In genomic region chr4:39697740-39698423, GRCh38 we compare ENCODE assay signal across 8 cellular contexts. TPM values are rescaled to one million over a fixed set of nuclear protein-coding genes. Genes with fewer than 3 reads are reported as not detected.
A peak's percentile ranks its signal among the peaks of the same experiment; 100 is the strongest.
DNase-seq lines count a peak whose midpoint lies in the region; ATAC-seq and TF ChIP-seq lines count a peak whose summit lies in the region.

TSS of gene UBE2K (plus strand) at chr4:39698136. CDS start at chr4:39698328, 192 bp downstream.

- no peaks in the 10 kb centered on the region for H3K27me3 ChIP-seq in HUES64 (ENCODE audit: insufficient read depth, low read length)
- H3K27me3 ChIP-seq in OCI-LY3 (ENCODE audit: low read depth, low read length): no peaks in the 10 kb centered on the region

- DNase-seq in Caki2 (ENCODE audit: low read depth) (peak; percentile 86), activated T-cell treated with anti-CD3 and anti-CD28 coated beads for 4 hours (peak; percentile 80), epithelial cell of prostate (ENCODE audit: low read depth, low spot score) (no peak), mucosa of gallbladder (ENCODE audit: low spot score) (peak; percentile 89)
- DNase-seq in stimulated activated CD8-positive, alpha-beta memory T cell treated with anti-CD3 and anti-CD28 coated beads, Interleukin-4, amount 100 ng/mL, for 4 hours (ENCODE audit: low read depth in 2 of 2, low spot score in 1 of 2): peak; percentile 77 to 81

- H3K4me3 ChIP-seq in HUES64 (ENCODE audit: low read length) (peak within 1 kb of the TSS; percentile 93), OCI-LY3 (ENCODE audit: low read length) (peak within 1 kb of the TSS; percentile 85)

- H3K79me2 ChIP-seq in OCI-LY3 (ENCODE audit: low read length): peaks cover 59% of the 10 kb centered on the region

- H4K20me1 ChIP-seq in OCI-LY3 (ENCODE audit: insufficient read depth, low read length): peaks cover 21% of the 10 kb centered on the region

- H3K27ac ChIP-seq in HUES64 (ENCODE audit: low read depth, low read length) (peak within 1 kb of the TSS; percentile 96), OCI-LY3 (ENCODE audit: low read length) (peak within 1 kb of the TSS; percentile 83), epithelial cell of prostate (peak within 1 kb of the TSS; percentile 89)

- in situ Hi-C loops in Caki2 (cut with HindIII; ENCODE audit: low pct_unique_long_range_greater_than_20kb, low sequenced_read_pairs): no loop called here

- TF ChIP-seq CTCF in OCI-LY3 (IDR thresholded peaks at IDR 0.05; ENCODE audit: low read depth, low read length): no peak

- H3K9ac ChIP-seq in HUES64 (ENCODE audit: low read depth, low read length) (peak within 1 kb of the TSS; percentile 98), OCI-LY3 (ENCODE audit: low read length) (peak within 1 kb of the TSS; percentile 94)

- H3K4me2 ChIP-seq in OCI-LY3 (ENCODE audit: low read length): peak within 1 kb of the TSS; percentile 95

- H3K4me1 ChIP-seq in HUES64 (ENCODE audit: insufficient read depth, low read length) (peaks cover 23% of the 10 kb centered on the region), OCI-LY3 (ENCODE audit: low read length) (peaks cover 28% of the 10 kb centered on the region)

- peak within 1 kb of the TSS; percentile 92 for H2AFZ ChIP-seq in OCI-LY3 (ENCODE audit: low read depth, low read length)

- H3K9me3 ChIP-seq in HUES64 (ENCODE audit: insufficient read depth, low read depth, low read length) (no peaks in the 10 kb centered on the region), OCI-LY3 (ENCODE audit: insufficient read depth, low read length) (no peaks in the 10 kb centered on the region)

- H3K36me3 ChIP-seq in HUES64 (ENCODE audit: insufficient read depth, low read length) (peaks cover 9% of the 10 kb centered on the region), OCI-LY3 (replicated peaks; ENCODE audit: low read depth, low read length) (peaks cover 5% of the 10 kb centered on the region)

- peak; percentile 71 for ATAC-seq in GM21447 (IDR thresholded peaks at IDR 0.05; ENCODE audit: unreplicated experiment)

- under 1% methylated on average over 84 of the region's 84 CpGs for WGBS in HUES64

RNA-seq across cellular contexts. Expression of gene UBE2K, which starts in this region (rescaled TPM):
- total RNA-seq in Caki2 (2014; rRNA removed; shearing (Covaris generic); ENCODE audit: low replicate concordance): 9.4 and 12.4 TPM in 2 replicates
- polyA plus RNA-seq in HUES64 (2013, experiment 1 of 2): 126 TPM
- 128 TPM for polyA plus RNA-seq in HUES64 (2013, experiment 2 of 2)
- total RNA-seq in mucosa of gallbladder: 56.2 TPM
